Comparison of ENCODE assay signal across 8 cellular contexts in genomic region chr7:30504347-30505173, GRCh38. TPM values are rescaled to one million over a fixed set of nuclear protein-coding genes. Genes with fewer than 3 reads are reported as not detected.
DNase-seq lines count a peak whose midpoint lies in the region; ATAC-seq and TF ChIP-seq lines count a peak whose summit lies in the region.

GGCT (minus strand) TSS chr7:30504829; CDS start chr7:30504709, 120 bp downstream.

- H3K27ac Mint-ChIP-seq in CD8-positive, alpha-beta memory T cell, result peak within 1 kb of the TSS; percentile 76 to 95 (median 92)

- H3K4me1 ChIP-seq in CD8-positive, alpha-beta memory T cell (ENCODE audit: insufficient read depth, low read length), result peaks cover 17% of the 10 kb centered on the region
- H3K4me1 ChIP-seq in lung (ENCODE audit: control insufficient read depth in 2 of 2, insufficient read depth in 2 of 2, low read length in 2 of 2), result peaks cover 4 to 6% of the 10 kb centered on the region in 2 donors

- POLR2A ChIA-PET in CD8-positive, alpha-beta memory T cell (lab: Charles Lee), result no interaction called here

- no peaks in the 10 kb centered on the region for H3K36me3 ChIP-seq in CD8-positive, alpha-beta memory T cell (ENCODE audit: insufficient read depth, low read length)
- H3K36me3 ChIP-seq in lung (ENCODE audit: control insufficient read depth in 2 of 2, insufficient read depth in 2 of 2, low read length in 2 of 2), result no peaks in the 10 kb centered on the region

- peak; percentile 94 to 98 (median 96) for DNase-seq in CD8-positive, alpha-beta memory T cell
- DNase-seq in HS-27A (ENCODE audit: low read depth) (peak; percentile 84), NK-92 (lab: John Stamatoyannopoulos, UW; ENCODE audit: unreplicated experiment) (peak; percentile 93), lung (ENCODE audit: low spot score) (peak; percentile 99)
- peak; percentile 90 to 93 for DNase-seq in activated CD8-positive, alpha-beta memory T cell treated with anti-CD3 and anti-CD28 coated beads for 1 hour (ENCODE audit: extremely low read depth in 1 of 2, low read depth in 1 of 2)
- peak; percentile 97 for DNase-seq in effector CD4-positive, alpha-beta T cell
- peak; percentile 88 to 95 (median 95) for DNase-seq in stimulated activated CD4-positive, alpha-beta T cell treated with anti-CD3 and anti-CD28 coated beads, TNF-alpha, amount 100 ng/mL, for 4 hours (ENCODE audit: low read depth in 3 of 3)

- ATAC-seq in GM19467 (IDR thresholded peaks at IDR 0.05; ENCODE audit: unreplicated experiment) (peak; percentile 99), lung (ENCODE audit: insufficient read depth, low FRiP score) (peak; percentile 99)

- peaks cover 35 to 59% (median 39%) of the 10 kb centered on the region in 3 donors for H3K4me1 Mint-ChIP-seq in CD8-positive, alpha-beta memory T cell

- no peaks in the 10 kb centered on the region for H3K27me3 ChIP-seq in CD8-positive, alpha-beta memory T cell (ENCODE audit: insufficient read depth, low read length, poor library complexity, severe bottlenecking)
- no peaks in the 10 kb centered on the region for H3K27me3 ChIP-seq in lung (ENCODE audit: control insufficient read depth, insufficient read depth)

- 0 to 1% methylated on average over 59 to 61 of the region's 61 CpGs for WGBS in lung, 2 donors

- CTCF ChIA-PET in CD8-positive, alpha-beta memory T cell (lab: Charles Lee), result interaction anchor here (0.8 to 1.0 kb wide), 2 partner anchors 9 to 235 kb away, joined by 3 read pairs; no protein-coding TSS in a partner anchor

- H3K27ac ChIP-seq in CD8-positive, alpha-beta memory T cell (ENCODE audit: low read depth, low read length), result peak within 1 kb of the TSS; percentile 66
- H3K27ac ChIP-seq in lung (ENCODE audit: low read depth in 1 of 2, low read length in 1 of 2), result peak within 1 kb of the TSS; percentile 73 to 87

- H3K4me3 ChIP-seq in CD8-positive, alpha-beta memory T cell (ENCODE audit: low read length), result peak within 1 kb of the TSS; percentile 85
- H3K4me3 ChIP-seq in lung, result peak within 1 kb of the TSS; percentile 73

- H3K27me3 Mint-ChIP-seq in CD8-positive, alpha-beta memory T cell, result peaks cover 0 to 2% of the 10 kb centered on the region in 2 donors

- H3K4me3 Mint-ChIP-seq in CD8-positive, alpha-beta memory T cell, result peak within 1 kb of the TSS; percentile 88 to 99 (median 91)

- no peak for TF ChIP-seq CTCF in lung (IDR thresholded peaks at IDR 0.05; ENCODE audit: control extremely low read depth, extremely low read depth)

- H3K9me3 ChIP-seq in CD8-positive, alpha-beta memory T cell (ENCODE audit: low read length), result no peaks in the 10 kb centered on the region
- H3K9me3 ChIP-seq in lung (ENCODE audit: control insufficient read depth in 2 of 2, insufficient read depth in 1 of 2, low read length in 1 of 2), result no peaks in the 10 kb centered on the region

- no peaks in the 10 kb centered on the region for H3K9me3 Mint-ChIP-seq in CD8-positive, alpha-beta memory T cell

- H3K36me3 Mint-ChIP-seq in CD8-positive, alpha-beta memory T cell, result peaks cover 0 to 19% (median 2%) of the 10 kb centered on the region in 3 donors

RNA-seq across cellular contexts. Expression of gene GGCT, which starts in this region (rescaled TPM):
- total RNA-seq in CD8-positive, alpha-beta memory T cell, result 10 to 100 TPM; 69.3 to 73.1 TPM
- 25.1 TPM for polyA plus RNA-seq in CD8-positive, alpha-beta memory T cell
- 10 to 100 TPM; 33.1 to 38.1 TPM for total RNA-seq in lung
- 10 to 100 TPM; 45.0 to 90.1 TPM for polyA plus RNA-seq in lung

Comparison
In these comparisons a context has a peak if more than half of its experiments do, and no peak if none do; other contexts are left out.
1. Peak in every context shown above with its lines: DNase-seq, ATAC-seq, H3K4me3 ChIP-seq and H3K27ac ChIP-seq.